In the genomic region with DNA sequence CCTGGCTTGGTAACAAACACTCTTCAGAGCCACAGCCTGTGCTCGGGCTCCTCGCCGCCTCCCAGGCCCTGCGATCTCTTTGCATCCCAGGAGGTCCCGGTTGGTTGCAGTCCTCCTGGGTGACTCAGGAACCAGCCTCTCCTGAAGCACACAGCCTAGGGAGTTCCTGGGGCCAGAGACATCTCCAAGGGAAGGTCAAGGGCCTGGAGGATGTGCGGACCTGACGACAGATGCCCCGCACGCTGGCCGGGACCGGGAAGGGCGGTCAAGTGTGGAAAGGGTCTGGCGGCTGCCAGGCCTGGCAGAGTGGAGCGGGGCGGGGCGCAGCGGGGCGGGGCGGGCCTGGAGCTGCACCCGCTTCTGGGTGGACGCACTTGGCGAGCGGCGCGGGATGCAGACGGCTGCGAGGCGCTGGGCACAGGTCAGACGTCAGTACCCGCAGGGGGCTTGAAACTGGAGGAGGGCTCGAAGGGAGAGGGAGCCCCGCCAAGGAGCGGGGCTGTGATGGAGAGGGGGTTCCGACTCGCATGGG, we compare ENCODE assay signal across 1 cellular context.
A peak's percentile ranks its signal among the peaks of the same experiment; 100 is the strongest.
TF ChIP-seq lines count a peak whose summit lies in the region.

No MANE protein-coding gene starts in this region.

TF ChIP-seq in HCT116, 20 proteins besides CTCF, POLR2A, EP300 and RAD21 (continued from another document):
- TF ChIP-seq, protein P1, sequence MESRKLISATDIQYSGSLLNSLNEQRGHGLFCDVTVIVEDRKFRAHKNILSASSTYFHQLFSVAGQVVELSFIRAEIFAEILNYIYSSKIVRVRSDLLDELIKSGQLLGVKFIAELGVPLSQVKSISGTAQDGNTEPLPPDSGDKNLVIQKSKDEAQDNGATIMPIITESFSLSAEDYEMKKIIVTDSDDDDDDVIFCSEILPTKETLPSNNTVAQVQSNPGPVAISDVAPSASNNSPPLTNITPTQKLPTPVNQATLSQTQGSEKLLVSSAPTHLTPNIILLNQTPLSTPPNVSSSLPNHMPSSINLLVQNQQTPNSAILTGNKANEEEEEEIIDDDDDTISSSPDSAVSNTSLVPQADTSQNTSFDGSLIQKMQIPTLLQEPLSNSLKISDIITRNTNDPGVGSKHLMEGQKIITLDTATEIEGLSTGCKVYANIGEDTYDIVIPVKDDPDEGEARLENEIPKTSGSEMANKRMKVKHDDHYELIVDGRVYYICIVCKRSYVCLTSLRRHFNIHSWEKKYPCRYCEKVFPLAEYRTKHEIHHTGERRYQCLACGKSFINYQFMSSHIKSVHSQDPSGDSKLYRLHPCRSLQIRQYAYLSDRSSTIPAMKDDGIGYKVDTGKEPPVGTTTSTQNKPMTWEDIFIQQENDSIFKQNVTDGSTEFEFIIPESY (IDR thresholded peaks at IDR 0.05; ENCODE audit: extremely low read depth, insufficient replicate concordance, low read length), result no peak
- TF ChIP-seq SIN3A (IDR thresholded peaks at IDR 0.05; ENCODE audit: low read depth) (peak; percentile 27; the same call in 1 of the 2 replicates), SRF (IDR thresholded peaks at IDR 0.05; ENCODE audit: low read depth) (no peak), SP1 (IDR thresholded peaks at IDR 0.05; ENCODE audit: low read depth) (no peak), EZH2 (IDR thresholded peaks at IDR 0.05) (no peak), POLR2AphosphoS5 (IDR thresholded peaks at IDR 0.05; ENCODE audit: low read depth, low read length) (peak; percentile 76), EZH2phosphoT487 (IDR thresholded peaks at IDR 0.05; ENCODE audit: borderline replicate concordance) (no peak), CEBPB (IDR thresholded peaks at IDR 0.05; ENCODE audit: low read depth) (no peak), FOSL1 (IDR thresholded peaks at IDR 0.05; ENCODE audit: low read depth) (no peak), ZNF274 (IDR thresholded peaks at IDR 0.05; ENCODE audit: low read depth, low read length) (no peak), CBX3 (IDR thresholded peaks at IDR 0.05; ENCODE audit: low read depth) (no peak), ZFX (IDR thresholded peaks at IDR 0.05) (no peak), EGR1 (IDR thresholded peaks at IDR 0.05; ENCODE audit: low read depth) (no peak), TCF7L2 (IDR thresholded peaks at IDR 0.05; ENCODE audit: borderline replicate concordance, extremely low read depth, insufficient read depth, insufficient read length) (no peak)
- TF ChIP-seq, protein P2, sequence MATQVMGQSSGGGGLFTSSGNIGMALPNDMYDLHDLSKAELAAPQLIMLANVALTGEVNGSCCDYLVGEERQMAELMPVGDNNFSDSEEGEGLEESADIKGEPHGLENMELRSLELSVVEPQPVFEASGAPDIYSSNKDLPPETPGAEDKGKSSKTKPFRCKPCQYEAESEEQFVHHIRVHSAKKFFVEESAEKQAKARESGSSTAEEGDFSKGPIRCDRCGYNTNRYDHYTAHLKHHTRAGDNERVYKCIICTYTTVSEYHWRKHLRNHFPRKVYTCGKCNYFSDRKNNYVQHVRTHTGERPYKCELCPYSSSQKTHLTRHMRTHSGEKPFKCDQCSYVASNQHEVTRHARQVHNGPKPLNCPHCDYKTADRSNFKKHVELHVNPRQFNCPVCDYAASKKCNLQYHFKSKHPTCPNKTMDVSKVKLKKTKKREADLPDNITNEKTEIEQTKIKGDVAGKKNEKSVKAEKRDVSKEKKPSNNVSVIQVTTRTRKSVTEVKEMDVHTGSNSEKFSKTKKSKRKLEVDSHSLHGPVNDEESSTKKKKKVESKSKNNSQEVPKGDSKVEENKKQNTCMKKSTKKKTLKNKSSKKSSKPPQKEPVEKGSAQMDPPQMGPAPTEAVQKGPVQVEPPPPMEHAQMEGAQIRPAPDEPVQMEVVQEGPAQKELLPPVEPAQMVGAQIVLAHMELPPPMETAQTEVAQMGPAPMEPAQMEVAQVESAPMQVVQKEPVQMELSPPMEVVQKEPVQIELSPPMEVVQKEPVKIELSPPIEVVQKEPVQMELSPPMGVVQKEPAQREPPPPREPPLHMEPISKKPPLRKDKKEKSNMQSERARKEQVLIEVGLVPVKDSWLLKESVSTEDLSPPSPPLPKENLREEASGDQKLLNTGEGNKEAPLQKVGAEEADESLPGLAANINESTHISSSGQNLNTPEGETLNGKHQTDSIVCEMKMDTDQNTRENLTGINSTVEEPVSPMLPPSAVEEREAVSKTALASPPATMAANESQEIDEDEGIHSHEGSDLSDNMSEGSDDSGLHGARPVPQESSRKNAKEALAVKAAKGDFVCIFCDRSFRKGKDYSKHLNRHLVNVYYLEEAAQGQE (IDR thresholded peaks at IDR 0.05; ENCODE audit: low read depth), result no peak
TF ChIP-seq in HCT116: peak in this region for 3.
